1 cellular context compared by ENCODE assay signal in the genomic region with DNA sequence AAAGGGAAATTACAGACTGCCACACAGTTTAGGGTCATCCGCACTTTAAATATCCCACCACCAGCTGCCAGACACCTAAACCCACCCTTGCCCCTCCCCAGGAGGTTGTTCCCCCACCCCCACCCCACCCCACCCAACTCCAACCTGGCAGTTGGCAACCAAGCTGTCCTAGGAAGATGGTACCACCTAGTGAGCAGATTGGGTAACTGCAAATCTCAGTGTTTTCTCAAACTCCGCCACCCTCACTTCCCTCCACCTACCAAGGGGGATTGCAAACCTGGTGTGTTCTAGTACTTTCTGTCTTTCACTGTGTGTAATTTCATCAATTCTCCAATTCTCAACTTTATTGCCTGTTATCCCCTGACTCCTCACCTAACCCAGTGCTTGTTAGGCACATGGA.
TF ChIP-seq lines count a peak whose summit lies in the region.

No MANE protein-coding gene starts in this region.

TF ChIP-seq in WTC11, 78 proteins besides CTCF, POLR2A, EP300 and RAD21 (continued from another document):
- TF ChIP-seq, protein P1, sequence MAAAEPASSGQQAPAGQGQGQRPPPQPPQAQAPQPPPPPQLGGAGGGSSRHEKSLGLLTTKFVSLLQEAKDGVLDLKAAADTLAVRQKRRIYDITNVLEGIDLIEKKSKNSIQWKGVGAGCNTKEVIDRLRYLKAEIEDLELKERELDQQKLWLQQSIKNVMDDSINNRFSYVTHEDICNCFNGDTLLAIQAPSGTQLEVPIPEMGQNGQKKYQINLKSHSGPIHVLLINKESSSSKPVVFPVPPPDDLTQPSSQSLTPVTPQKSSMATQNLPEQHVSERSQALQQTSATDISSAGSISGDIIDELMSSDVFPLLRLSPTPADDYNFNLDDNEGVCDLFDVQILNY (CRISPR knock-in tag; IDR thresholded peaks at IDR 0.05), result no peak
